In genomic region chr1:222369991-222370910, GRCh38 we compare ENCODE assay signal across 1 cellular context.
TF ChIP-seq lines count a peak whose summit lies in the region.

No MANE protein-coding gene starts in this region.

TF ChIP-seq in IMR-90, 13 proteins besides CTCF, POLR2A, EP300 and RAD21 (continued from another document):
- TF ChIP-seq MAFK (IDR thresholded peaks at IDR 0.05; ENCODE audit: low read depth, low read length), result peak; percentile 74
- peak; percentile 69 for TF ChIP-seq FOS (IDR thresholded peaks at IDR 0.05; ENCODE audit: low read depth, low read length)
- TF ChIP-seq CEBPB (IDR thresholded peaks at IDR 0.05; ENCODE audit: low read depth, low read length), result peak; percentile 33; the same call in 1 of the 2 replicates
- 0 out of 2 replicates have a peak, but pooled peaks have one; percentile 12 for TF ChIP-seq MXI1 (IDR thresholded peaks at IDR 0.05; ENCODE audit: borderline replicate concordance, low read depth, low read length)
